Comparison of ENCODE assay signal across 21 cellular contexts in the genomic region with DNA sequence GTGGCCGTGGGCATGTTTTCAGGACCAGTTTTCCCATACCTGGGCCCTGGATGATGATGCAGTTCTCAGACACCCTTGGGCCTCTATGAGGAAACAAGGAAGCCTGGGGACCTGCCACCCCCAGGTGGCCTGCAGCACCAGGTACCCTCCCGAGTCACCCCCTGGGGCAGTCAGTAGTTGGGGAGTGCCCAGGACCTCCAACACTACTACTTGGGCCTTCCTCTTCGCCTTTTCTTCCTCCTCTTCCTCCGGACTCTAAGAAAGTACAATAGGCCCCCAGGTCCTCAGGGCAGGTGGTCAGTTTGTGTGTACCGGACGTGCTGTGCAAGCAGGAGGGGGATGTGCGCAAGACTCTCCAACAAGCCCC. TPM values are rescaled to one million over a fixed set of nuclear protein-coding genes. Genes with fewer than 3 reads are reported as not detected.
A peak's percentile ranks its signal among the peaks of the same experiment; 100 is the strongest.
DNase-seq lines count a peak whose midpoint lies in the region; ATAC-seq and TF ChIP-seq lines count a peak whose summit lies in the region.
"Had no signal": no experiment of that assay in that cellular context is flagged by ENCODE, and none has a peak within 500 bp of the region (broad histone marks: within the 10 kb centered on the region; RNA-seq: fewer than 3 reads in every experiment).

No MANE protein-coding gene starts in this region.

- H3K27me3 ChIP-seq in neural progenitor cell = no peaks in the 10 kb centered on the region

- H3K4me2 ChIP-seq in neural progenitor cell = no peak overlapping the region

- no peak overlapping the region for H3K27ac ChIP-seq in neural progenitor cell

- peak overlapping the region; percentile 16 for H3K27ac Mint-ChIP-seq in activated naive CD8-positive, alpha-beta T cell
- no peak overlapping the region for H3K27ac Mint-ChIP-seq in activated naive CD8-positive, alpha-beta T cell treated with anti-CD3 and anti-CD28 coated beads, Interleukin-2, amount 50 U/mL, for 24 hours
- H3K27ac Mint-ChIP-seq in neural progenitor cell = peak overlapping the region; percentile 85
- peak overlapping the region; percentile 54 for H3K27ac Mint-ChIP-seq in stimulated activated memory B cell treated with anti-CD40 and anti-IgM and Interleukin-4, amounts not matched to agents 10 μg/mL and 1 μg/mL and 100 μg/mL, for 72 hours
- H3K27ac Mint-ChIP-seq: CD8-positive, alpha-beta memory T cell had no signal

- no peak for ATAC-seq in activated naive CD8-positive, alpha-beta T cell treated with anti-CD3 and anti-CD28 coated beads, Interleukin-2, amount 50 U/mL, for 24 hours
- ATAC-seq in stimulated activated memory B cell treated with anti-CD40 and anti-IgM and Interleukin-4, amounts not matched to agents 10 μg/mL and 1 μg/mL and 100 μg/mL, for 72 hours = no peak
- ATAC-seq in HG02678 (IDR thresholded peaks at IDR 0.05; ENCODE audit: unreplicated experiment) (no peak), HG02981 (IDR thresholded peaks at IDR 0.05; ENCODE audit: unreplicated experiment) (no peak)
- ATAC-seq: HepG2 had no signal

- H3K79me2 ChIP-seq in neural progenitor cell (ENCODE audit: low read depth) = no peaks in the 10 kb centered on the region

- H3K4me1 Mint-ChIP-seq in activated naive CD8-positive, alpha-beta T cell (ENCODE audit: low read depth) = no peaks in the 10 kb centered on the region
- H3K4me1 Mint-ChIP-seq in activated naive CD8-positive, alpha-beta T cell treated with anti-CD3 and anti-CD28 coated beads, Interleukin-2, amount 50 U/mL, for 24 hours = no peaks in the 10 kb centered on the region
- H3K4me1 Mint-ChIP-seq in neural progenitor cell = peaks cover 9% of the 10 kb centered on the region
- H3K4me1 Mint-ChIP-seq in stimulated activated memory B cell treated with anti-CD40 and anti-IgM and Interleukin-4, amounts not matched to agents 10 μg/mL and 1 μg/mL and 100 μg/mL, for 72 hours = no peaks in the 10 kb centered on the region
- H3K4me1 Mint-ChIP-seq: CD4-positive, CD25-positive, alpha-beta regulatory T cell; CD8-positive, alpha-beta memory T cell; H9 had no signal

- H3K4me1 ChIP-seq in neural progenitor cell = no peaks in the 10 kb centered on the region

- H3F3A ChIP-seq in neural progenitor cell (ENCODE audit: low read depth) = no peaks in the 10 kb centered on the region

- H2AFZ ChIP-seq in neural progenitor cell (replicated peaks) = no peak overlapping the region

- no peak for TF ChIP-seq CTCF in neural progenitor cell (IDR thresholded peaks at IDR 0.05)

- H3K4me3 Mint-ChIP-seq in activated naive CD8-positive, alpha-beta T cell = no peak overlapping the region
- H3K4me3 Mint-ChIP-seq in activated naive CD8-positive, alpha-beta T cell treated with anti-CD3 and anti-CD28 coated beads, Interleukin-2, amount 50 U/mL, for 24 hours = no peak overlapping the region
- H3K4me3 Mint-ChIP-seq in neural progenitor cell = no peak overlapping the region
- H3K4me3 Mint-ChIP-seq in stimulated activated memory B cell treated with anti-CD40 and anti-IgM and Interleukin-4, amounts not matched to agents 10 μg/mL and 1 μg/mL and 100 μg/mL, for 72 hours = no peak overlapping the region
- H3K4me3 Mint-ChIP-seq: CD4-positive, CD25-positive, alpha-beta regulatory T cell; CD8-positive, alpha-beta memory T cell; H9 had no signal

- DNase-seq in activated naive CD8-positive, alpha-beta T cell treated with anti-CD3 and anti-CD28 coated beads, Interleukin-2, amount 50 U/mL, for 24 hours = no peak
- DNase-seq in neural progenitor cell (ENCODE audit: low spot score) = no peak
- DNase-seq in ecto neural progenitor cell (ENCODE audit: low spot score) = no peak
- DNase-seq: 8988T; C1 segment of cervical spinal cord; CD4-positive, CD25-positive, alpha-beta regulatory T cell; CD8-positive, alpha-beta memory T cell; COR-L47; DMS 273 treated with DMSO at 0.1 percent for 48 hours; DMS53; DND-41; EL; H9 had no signal

- no peaks in the 10 kb centered on the region for H3K27me3 Mint-ChIP-seq in activated naive CD8-positive, alpha-beta T cell
- H3K27me3 Mint-ChIP-seq in activated naive CD8-positive, alpha-beta T cell treated with anti-CD3 and anti-CD28 coated beads, Interleukin-2, amount 50 U/mL, for 24 hours = no peaks in the 10 kb centered on the region
- H3K27me3 Mint-ChIP-seq in neural progenitor cell (ENCODE audit: insufficient read depth, low read depth) = peaks cover 14% of the 10 kb centered on the region
- H3K27me3 Mint-ChIP-seq in stimulated activated memory B cell treated with anti-CD40 and anti-IgM and Interleukin-4, amounts not matched to agents 10 μg/mL and 1 μg/mL and 100 μg/mL, for 72 hours = no peaks in the 10 kb centered on the region
- H3K27me3 Mint-ChIP-seq: CD8-positive, alpha-beta memory T cell had no signal

- H3K9ac ChIP-seq in neural progenitor cell = no peak overlapping the region

- no peaks in the 10 kb centered on the region for H3K9me3 ChIP-seq in neural progenitor cell (ENCODE audit: low read depth)

- H3K4me3 ChIP-seq in neural progenitor cell = no peak overlapping the region

- no peaks in the 10 kb centered on the region for H3K9me3 Mint-ChIP-seq in activated naive CD8-positive, alpha-beta T cell (ENCODE audit: low read depth)
- no peaks in the 10 kb centered on the region for H3K9me3 Mint-ChIP-seq in activated naive CD8-positive, alpha-beta T cell treated with anti-CD3 and anti-CD28 coated beads, Interleukin-2, amount 50 U/mL, for 24 hours
- no peaks in the 10 kb centered on the region for H3K9me3 Mint-ChIP-seq in neural progenitor cell
- no peaks in the 10 kb centered on the region for H3K9me3 Mint-ChIP-seq in stimulated activated memory B cell treated with anti-CD40 and anti-IgM and Interleukin-4, amounts not matched to agents 10 μg/mL and 1 μg/mL and 100 μg/mL, for 72 hours
- H3K9me3 Mint-ChIP-seq: CD4-positive, CD25-positive, alpha-beta regulatory T cell; CD8-positive, alpha-beta memory T cell; H9 had no signal

- H4K20me1 ChIP-seq in neural progenitor cell (ENCODE audit: low read depth) = no peaks in the 10 kb centered on the region

- H3K36me3 ChIP-seq in neural progenitor cell = no peaks in the 10 kb centered on the region

- H3K36me3 Mint-ChIP-seq in activated naive CD8-positive, alpha-beta T cell = no peaks in the 10 kb centered on the region
- no peaks in the 10 kb centered on the region for H3K36me3 Mint-ChIP-seq in activated naive CD8-positive, alpha-beta T cell treated with anti-CD3 and anti-CD28 coated beads, Interleukin-2, amount 50 U/mL, for 24 hours (ENCODE audit: low read depth)
- H3K36me3 Mint-ChIP-seq in neural progenitor cell = no peaks in the 10 kb centered on the region
- H3K36me3 Mint-ChIP-seq in stimulated activated memory B cell treated with anti-CD40 and anti-IgM and Interleukin-4, amounts not matched to agents 10 μg/mL and 1 μg/mL and 100 μg/mL, for 72 hours = no peaks in the 10 kb centered on the region
- H3K36me3 Mint-ChIP-seq: CD4-positive, CD25-positive, alpha-beta regulatory T cell; CD8-positive, alpha-beta memory T cell had no signal

RNA-seq across cellular contexts. Expression of gene SRARP, which starts 11.9 kb away (rescaled TPM):
- not detected in 2 replicates for total RNA-seq in neural progenitor cell (ENCODE audit: low replicate concordance)
- total RNA-seq: A673; CD4-positive, CD25-positive, alpha-beta regulatory T cell; CD8-positive, alpha-beta memory T cell; G401; H1; H9 had no signal

RNA-seq across cellular contexts. Expression of gene ZBTB17, which starts 16.3 kb away (rescaled TPM):
- 19.5 and 34.0 TPM in 2 replicates for total RNA-seq in neural progenitor cell (ENCODE audit: low replicate concordance)

RNA-seq across cellular contexts. Expression of gene HSPB7, which starts 25.7 kb away (rescaled TPM):
- total RNA-seq in neural progenitor cell (ENCODE audit: low replicate concordance) = not detected in 2 replicates
- total RNA-seq: A673; CD4-positive, CD25-positive, alpha-beta regulatory T cell; CD8-positive, alpha-beta memory T cell; H1; H9; HepG2 had no signal

RNA-seq across cellular contexts. Expression of gene CLCNKA, which starts 29.7 kb away (rescaled TPM):
- total RNA-seq in neural progenitor cell (ENCODE audit: low replicate concordance) = not detected in 2 replicates
- total RNA-seq: A673; CD4-positive, CD25-positive, alpha-beta regulatory T cell; CD8-positive, alpha-beta memory T cell; HepG2 had no signal

RNA-seq across cellular contexts. Expression of gene CLCNKB, which starts 51.4 kb away (rescaled TPM):
- total RNA-seq in neural progenitor cell (ENCODE audit: low replicate concordance) = 0.97 and 2.7 TPM in 2 replicates
- total RNA-seq: CD4-positive, CD25-positive, alpha-beta regulatory T cell; CD8-positive, alpha-beta memory T cell; HepG2 had no signal
